Comparison of ENCODE assay signal across 8 cellular contexts in genomic region chrX:2499507-2499906, GRCh38. TPM values are rescaled to one million over a fixed set of nuclear protein-coding genes. Genes with fewer than 3 reads are reported as not detected.
DNase-seq lines count a peak whose midpoint lies in the region; ATAC-seq and TF ChIP-seq lines count a peak whose summit lies in the region.

No MANE protein-coding gene starts in this region.

- 57% methylated on average over 8 of the region's 8 CpGs; no CpG with 5 or more reads in 1 of the 2 donors for WGBS in transverse colon (ENCODE audit: low coverage in 1 of 2), 2 donors

- in situ Hi-C loops in transverse colon (cut with MboI; ENCODE audit: low pct_ligation_motif_present in 1 of 4, low pct_unique_long_range_greater_than_20kb in 1 of 4, low sequenced_read_pairs in 3 of 4), result no loop called here

- H3K9me3 ChIP-seq in transverse colon, result no peaks in the 10 kb centered on the region

- H3K4me3 ChIP-seq in transverse colon, result peak overlapping the region; percentile 70 to 95 (median 93)

- no peaks in the 10 kb centered on the region for H3K36me3 ChIP-seq in transverse colon

- no peak for TF ChIP-seq EP300 in transverse colon (IDR thresholded peaks at IDR 0.05; ENCODE audit: low read depth)

- no peaks in the 10 kb centered on the region for H3K9me3 Mint-ChIP-seq in activated T-cell treated with anti-CD3 and anti-CD28 coated beads, Interleukin-2, amount 50 U/mL, for 72 hours
- H3K9me3 Mint-ChIP-seq in brain (peaks cover 0 to 6% (median 0%) of the 10 kb centered on the region in 5 experiments), memory B cell (no peaks in the 10 kb centered on the region)

- no peak for TF ChIP-seq POLR2A in transverse colon (IDR thresholded peaks at IDR 0.05)

- H3K4me1 ChIP-seq in transverse colon, result peaks cover 8 to 54% (median 35%) of the 10 kb centered on the region in 4 donors

- peak overlapping the region; percentile 93 for H3K27ac Mint-ChIP-seq in activated T-cell treated with anti-CD3 and anti-CD28 coated beads, Interleukin-2, amount 50 U/mL, for 72 hours
- H3K27ac Mint-ChIP-seq in brain, result peak overlapping the region; percentile 82 to 98 (median 94)
- H3K27ac Mint-ChIP-seq in memory B cell, result peak overlapping the region; percentile 86

- TF ChIP-seq CTCF in brain (conservative IDR thresholded peaks at IDR 0.05) (no peak), transverse colon (IDR thresholded peaks at IDR 0.05) (no peak)

- no peak for ATAC-seq in activated T-cell treated with anti-CD3 and anti-CD28 coated beads, Interleukin-2, amount 50 U/mL, for 72 hours (replicated peaks in 1 of 2)
- ATAC-seq in memory B cell (ENCODE audit: low read depth) (no peak), HG02623 (IDR thresholded peaks at IDR 0.05; ENCODE audit: unreplicated experiment) (no peak), HG02588 (IDR thresholded peaks at IDR 0.05; ENCODE audit: unreplicated experiment) (no peak)

- H3K4me1 Mint-ChIP-seq in activated T-cell treated with anti-CD3 and anti-CD28 coated beads, Interleukin-2, amount 50 U/mL, for 72 hours (ENCODE audit: low read depth), result peaks cover 23% of the 10 kb centered on the region
- H3K4me1 Mint-ChIP-seq in brain (peaks cover 46% of the 10 kb centered on the region), memory B cell (peaks cover 18% of the 10 kb centered on the region)

- peak overlapping the region; percentile 91 to 97 (median 96) for H3K27ac ChIP-seq in transverse colon

- DNase-seq in activated T-cell treated with anti-CD3 and anti-CD28 coated beads, Interleukin-2, amount 50 U/mL, for 72 hours, result no peak
- no peak for DNase-seq in activated T-cell treated with anti-CD3 and anti-CD28 coated beads for 4 hours
- DNase-seq in memory B cell (ENCODE audit: low spot score in 2 of 2), result no peak
- DNase-seq in transverse colon, result no peak
- DNase-seq in foreskin melanocyte, result no peak

- H3K36me3 Mint-ChIP-seq in activated T-cell treated with anti-CD3 and anti-CD28 coated beads, Interleukin-2, amount 50 U/mL, for 72 hours (ENCODE audit: insufficient read depth in 2 of 2), result no peaks in the 10 kb centered on the region
- peaks cover 18% of the 10 kb centered on the region for H3K36me3 Mint-ChIP-seq in brain
- H3K36me3 Mint-ChIP-seq in memory B cell, result peaks cover 1% of the 10 kb centered on the region

- peak overlapping the region; percentile 85 to 87 for H3K4me3 Mint-ChIP-seq in activated T-cell treated with anti-CD3 and anti-CD28 coated beads, Interleukin-2, amount 50 U/mL, for 72 hours
- H3K4me3 Mint-ChIP-seq in brain, result peak overlapping the region; percentile 80 to 87 (median 83)
- peak overlapping the region; percentile 82 for H3K4me3 Mint-ChIP-seq in memory B cell

- H3K27me3 ChIP-seq in transverse colon, result no peaks in the 10 kb centered on the region

- intact Hi-C loops in transverse colon (cut with DNase I; ENCODE audit: low total_unique reads), result no loop called here

- no peaks in the 10 kb centered on the region for H3K27me3 Mint-ChIP-seq in activated T-cell treated with anti-CD3 and anti-CD28 coated beads, Interleukin-2, amount 50 U/mL, for 72 hours (ENCODE audit: low read depth)
- H3K27me3 Mint-ChIP-seq in brain (no peaks in the 10 kb centered on the region), memory B cell (no peaks in the 10 kb centered on the region)

RNA-seq across cellular contexts. Expression of gene DHRSX, which starts 1.3 kb away (rescaled TPM):
- 10 to 100 TPM; 24.0 to 26.0 TPM for total RNA-seq in activated T-cell treated with anti-CD3 and anti-CD28 coated beads, Interleukin-2, amount 50 U/mL, for 72 hours
- polyA plus RNA-seq in brain (ENCODE audit: insufficient read depth, low read depth, low replicate concordance), result 18.1 TPM
- total RNA-seq in transverse colon, result 10 to 100 TPM; 27.9 to 39.9 (median 33.9) TPM

RNA-seq across cellular contexts. Expression of gene ZBED1, which starts 1.3 kb away (rescaled TPM):
- 10 to 100 TPM; 24.5 to 28.5 TPM for total RNA-seq in activated T-cell treated with anti-CD3 and anti-CD28 coated beads, Interleukin-2, amount 50 U/mL, for 72 hours
- 21.2 TPM for polyA plus RNA-seq in brain (ENCODE audit: insufficient read depth, low read depth, low replicate concordance)
- total RNA-seq in transverse colon, result 10 to 100 TPM; 44.0 to 94.3 (median 67.1) TPM
